1 cellular context compared by ENCODE assay signal in the genomic region with DNA sequence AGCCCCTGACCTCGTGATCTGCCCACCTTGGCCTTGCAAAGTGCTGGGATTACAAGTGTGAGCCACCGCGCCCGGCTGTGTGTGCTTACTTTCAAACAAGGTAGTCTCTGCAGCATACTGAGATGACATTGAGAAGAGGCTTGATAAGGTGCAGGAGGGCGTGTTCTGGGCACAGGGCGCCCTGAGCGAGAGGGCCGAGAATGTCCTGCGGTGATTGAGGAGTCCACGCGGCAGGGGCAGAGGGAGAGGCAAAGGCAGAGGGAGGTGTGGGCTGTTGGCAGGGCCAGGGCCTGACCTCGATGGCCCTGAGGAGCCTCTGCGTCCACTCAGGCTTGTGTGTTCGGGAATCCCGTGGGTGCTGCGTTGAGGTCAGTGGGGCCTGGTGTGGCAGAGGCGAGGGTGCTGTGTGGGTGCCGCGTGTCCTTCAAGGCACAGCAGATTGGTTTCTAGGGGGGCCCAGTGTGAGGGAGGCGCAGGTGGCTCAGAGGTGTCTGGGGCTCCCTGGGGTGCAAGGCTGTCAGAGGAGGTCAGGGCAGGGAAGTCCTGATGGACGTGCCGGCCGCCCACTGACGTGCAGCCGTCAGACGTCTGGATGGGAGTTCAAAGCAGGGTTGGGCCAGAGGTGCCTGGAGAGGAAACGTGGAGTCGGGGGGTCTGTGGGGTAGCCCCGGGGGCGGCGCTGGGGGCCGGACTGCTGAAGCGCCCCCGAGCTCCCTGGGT.
TF ChIP-seq lines count a peak whose summit lies in the region.

No MANE protein-coding gene starts in this region.

TF ChIP-seq in GM23338, 12 proteins besides CTCF, POLR2A, EP300 and RAD21 (continued from another document):
- no peak for TF ChIP-seq JUNB (IDR thresholded peaks at IDR 0.05; ENCODE audit: unreplicated experiment)
- TF ChIP-seq, protein P1, sequence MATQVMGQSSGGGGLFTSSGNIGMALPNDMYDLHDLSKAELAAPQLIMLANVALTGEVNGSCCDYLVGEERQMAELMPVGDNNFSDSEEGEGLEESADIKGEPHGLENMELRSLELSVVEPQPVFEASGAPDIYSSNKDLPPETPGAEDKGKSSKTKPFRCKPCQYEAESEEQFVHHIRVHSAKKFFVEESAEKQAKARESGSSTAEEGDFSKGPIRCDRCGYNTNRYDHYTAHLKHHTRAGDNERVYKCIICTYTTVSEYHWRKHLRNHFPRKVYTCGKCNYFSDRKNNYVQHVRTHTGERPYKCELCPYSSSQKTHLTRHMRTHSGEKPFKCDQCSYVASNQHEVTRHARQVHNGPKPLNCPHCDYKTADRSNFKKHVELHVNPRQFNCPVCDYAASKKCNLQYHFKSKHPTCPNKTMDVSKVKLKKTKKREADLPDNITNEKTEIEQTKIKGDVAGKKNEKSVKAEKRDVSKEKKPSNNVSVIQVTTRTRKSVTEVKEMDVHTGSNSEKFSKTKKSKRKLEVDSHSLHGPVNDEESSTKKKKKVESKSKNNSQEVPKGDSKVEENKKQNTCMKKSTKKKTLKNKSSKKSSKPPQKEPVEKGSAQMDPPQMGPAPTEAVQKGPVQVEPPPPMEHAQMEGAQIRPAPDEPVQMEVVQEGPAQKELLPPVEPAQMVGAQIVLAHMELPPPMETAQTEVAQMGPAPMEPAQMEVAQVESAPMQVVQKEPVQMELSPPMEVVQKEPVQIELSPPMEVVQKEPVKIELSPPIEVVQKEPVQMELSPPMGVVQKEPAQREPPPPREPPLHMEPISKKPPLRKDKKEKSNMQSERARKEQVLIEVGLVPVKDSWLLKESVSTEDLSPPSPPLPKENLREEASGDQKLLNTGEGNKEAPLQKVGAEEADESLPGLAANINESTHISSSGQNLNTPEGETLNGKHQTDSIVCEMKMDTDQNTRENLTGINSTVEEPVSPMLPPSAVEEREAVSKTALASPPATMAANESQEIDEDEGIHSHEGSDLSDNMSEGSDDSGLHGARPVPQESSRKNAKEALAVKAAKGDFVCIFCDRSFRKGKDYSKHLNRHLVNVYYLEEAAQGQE (IDR thresholded peaks at IDR 0.05; ENCODE audit: unreplicated experiment): no peak
